In the genomic region with DNA sequence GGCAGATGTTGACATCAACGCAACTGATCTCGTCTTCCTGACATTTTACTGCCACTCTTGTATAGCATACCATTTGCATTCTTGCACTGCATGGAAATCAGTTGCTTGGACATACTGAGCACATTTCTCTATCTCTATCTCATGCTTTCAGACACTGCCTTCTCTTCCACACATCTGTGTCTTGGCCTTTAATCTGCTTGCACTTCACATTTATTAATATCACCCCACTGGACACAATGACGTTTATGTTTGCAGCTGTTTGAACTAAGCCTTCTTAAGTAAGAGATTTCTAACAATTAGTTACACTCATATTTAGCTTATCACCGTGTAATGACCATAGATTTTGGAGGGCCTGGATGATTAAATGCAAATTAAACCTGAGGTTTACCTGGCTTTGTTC, we compare ENCODE assay signal across 20 cellular contexts.
"Had no signal": no experiment of that assay in that cellular context is flagged by ENCODE, and none has a peak within 500 bp of the region (broad histone marks: within the 10 kb centered on the region; RNA-seq: fewer than 3 reads in every experiment).

No MANE protein-coding gene starts in this region.

- H3K36me3 ChIP-seq: colonic mucosa, esophagus squamous epithelium, heart right ventricle, left lung, lower lobe of right lung had no signal

- H3K4me1 ChIP-seq: colonic mucosa, esophagus squamous epithelium, heart right ventricle, left lung, lower lobe of right lung had no signal

- H3K27me3 ChIP-seq: colonic mucosa, esophagus squamous epithelium, heart right ventricle, left lung had no signal

- DNase-seq: colonic mucosa; cortex of kidney; effector CD8-positive, alpha-beta T cell; effector memory CD8-positive, alpha-beta T cell; endodermal cell; erythroblast; esophagus squamous epithelium; foreskin fibroblast; glutamatergic neuron; head of caudate nucleus; heart right ventricle; hippocampal formation; left cardiac atrium; left lung; left ventricle myocardium superior; lower lobe of right lung; mesenchymal stem cell; naive thymus-derived CD4-positive, alpha-beta T cell had no signal

- H3K4me3 ChIP-seq: colonic mucosa, esophagus squamous epithelium, heart right ventricle, left lung, lower lobe of right lung had no signal

- H3K27ac ChIP-seq: colonic mucosa, epithelial cell of prostate, esophagus squamous epithelium, heart right ventricle, left lung, lower lobe of right lung had no signal

- ATAC-seq: effector memory CD8-positive, alpha-beta T cell; esophagus mucosa; heart right ventricle; left cardiac atrium; left lung; left ventricle myocardium superior; lower lobe of right lung; naive thymus-derived CD4-positive, alpha-beta T cell had no signal

- H3K9me3 ChIP-seq: colonic mucosa, left lung, lower lobe of right lung had no signal
